ENCODE assay signal across 1 cellular context in genomic region chr15:70324001-70324974, GRCh38.
TF ChIP-seq lines count a peak whose summit lies in the region.

No MANE protein-coding gene starts in this region.

TF ChIP-seq in HEK293, 187 proteins besides CTCF, POLR2A, EP300 and RAD21 (continued from another document and continues in another):
- TF ChIP-seq ELK4 (IDR thresholded peaks at IDR 0.05; ENCODE audit: borderline replicate concordance, low read depth, low read length) = no peak
- peak; percentile 67 for TF ChIP-seq ZNF580 (tag by site-specific recombination; IDR thresholded peaks at IDR 0.05)
- TF ChIP-seq ZNF792 (tag by site-specific recombination; IDR thresholded peaks at IDR 0.05) = no peak
- TF ChIP-seq ZNF776 (tag by site-specific recombination; IDR thresholded peaks at IDR 0.05; ENCODE audit: borderline replicate concordance) = no peak
- no peak for TF ChIP-seq TRIM28 (IDR thresholded peaks at IDR 0.05; ENCODE audit: borderline replicate concordance, low read length)
- no peak for TF ChIP-seq EGR2 (tag by site-specific recombination; IDR thresholded peaks at IDR 0.05; ENCODE audit: low read depth)
- no peak for TF ChIP-seq ZNF292 (tag by site-specific recombination; IDR thresholded peaks at IDR 0.05; ENCODE audit: borderline replicate concordance, low read depth)
- no peak for TF ChIP-seq KLF9 (tag by site-specific recombination; IDR thresholded peaks at IDR 0.05; ENCODE audit: low read depth)
- no peak for TF ChIP-seq ZNF513 (tag by site-specific recombination; IDR thresholded peaks at IDR 0.05)
- no peak for TF ChIP-seq KLF16 (tag by site-specific recombination; IDR thresholded peaks at IDR 0.05)
- no peak for TF ChIP-seq PRDM1 (tag by site-specific recombination; IDR thresholded peaks at IDR 0.05)
- TF ChIP-seq ZNF623 (tag by site-specific recombination; IDR thresholded peaks at IDR 0.05) = no peak
- TF ChIP-seq ZNF121 (tag by site-specific recombination; IDR thresholded peaks at IDR 0.05) = no peak
- no peak for TF ChIP-seq ZNF791 (tag by site-specific recombination; IDR thresholded peaks at IDR 0.05)
- TF ChIP-seq ZNF18 (tag by site-specific recombination; IDR thresholded peaks at IDR 0.05) = peak; percentile 58; the same call in 1 of the 2 replicates
- peak; percentile 7 for TF ChIP-seq ZNF510 (tag by site-specific recombination; IDR thresholded peaks at IDR 0.05; ENCODE audit: insufficient replicate concordance)
- peak; percentile 88 for TF ChIP-seq BCL6B (tag by site-specific recombination; IDR thresholded peaks at IDR 0.05)
- peak; percentile 92 for TF ChIP-seq ZNF843 (tag by site-specific recombination; IDR thresholded peaks at IDR 0.05)
- TF ChIP-seq ZIC2 (tag by site-specific recombination; IDR thresholded peaks at IDR 0.05) = peak; percentile 52
- TF ChIP-seq YY1 (tag by site-specific recombination; IDR thresholded peaks at IDR 0.05) = no peak
- TF ChIP-seq ZNF350 (tag by site-specific recombination; IDR thresholded peaks at IDR 0.05) = no peak
- TF ChIP-seq PRDM6 (tag by site-specific recombination; IDR thresholded peaks at IDR 0.05) = peak; percentile 97
- no peak for TF ChIP-seq PATZ1 (tag by site-specific recombination; IDR thresholded peaks at IDR 0.05)
- peak; percentile 72 for TF ChIP-seq OSR2 (tag by site-specific recombination; IDR thresholded peaks at IDR 0.05)
- TF ChIP-seq ZNF76 (tag by site-specific recombination; IDR thresholded peaks at IDR 0.05; ENCODE audit: borderline replicate concordance, low read depth) = no peak
- TF ChIP-seq ZNF571 (tag by site-specific recombination; IDR thresholded peaks at IDR 0.05) = no peak
- no peak for TF ChIP-seq ZNF426 (tag by site-specific recombination; IDR thresholded peaks at IDR 0.05)
- TF ChIP-seq ZNF133 (tag by site-specific recombination; IDR thresholded peaks at IDR 0.05) = no peak
- peak; percentile 25; the same call in 1 of the 2 replicates for TF ChIP-seq ZNF391 (tag by site-specific recombination; IDR thresholded peaks at IDR 0.05; ENCODE audit: borderline replicate concordance, low read depth)
- peak; percentile 60; the same call in 1 of the 2 replicates for TF ChIP-seq TSHZ1 (tag by site-specific recombination; IDR thresholded peaks at IDR 0.05; ENCODE audit: borderline replicate concordance)
- no peak for TF ChIP-seq KLF1 (tag by site-specific recombination; IDR thresholded peaks at IDR 0.05)
- 0 out of 2 replicates have a peak, but pooled peaks have one; percentile 19 for TF ChIP-seq ZNF10 (tag by site-specific recombination; IDR thresholded peaks at IDR 0.05)
- no peak for TF ChIP-seq HOXC10 (CRISPR knock-in tag; IDR thresholded peaks at IDR 0.05)
- peak; percentile 66; the same call in 1 of the 2 replicates for TF ChIP-seq ZNF24 (tag by site-specific recombination; IDR thresholded peaks at IDR 0.05)
- TF ChIP-seq ZXDB (tag by site-specific recombination; IDR thresholded peaks at IDR 0.05) = peak; percentile 58
- TF ChIP-seq ZBTB8A (tag by site-specific recombination; IDR thresholded peaks at IDR 0.05) = peak; percentile 35; the same call in 1 of the 2 replicates
- TF ChIP-seq ZNF707 (tag by site-specific recombination; IDR thresholded peaks at IDR 0.05) = no peak
- TF ChIP-seq ZNF19 (tag by site-specific recombination; IDR thresholded peaks at IDR 0.05; ENCODE audit: low read depth) = no peak
- TF ChIP-seq ZSCAN30 (tag by site-specific recombination; IDR thresholded peaks at IDR 0.05) = peak; percentile 58
- TF ChIP-seq ZNF302 (tag by site-specific recombination; IDR thresholded peaks at IDR 0.05; ENCODE audit: low read depth) = no peak
- TF ChIP-seq SALL2 (tag by site-specific recombination; IDR thresholded peaks at IDR 0.05; ENCODE audit: borderline replicate concordance) = no peak
- no peak for TF ChIP-seq ZBTB10 (tag by site-specific recombination; IDR thresholded peaks at IDR 0.05)
- no peak for TF ChIP-seq ZNF747 (tag by site-specific recombination; IDR thresholded peaks at IDR 0.05)
- no peak for TF ChIP-seq ZNF785 (tag by site-specific recombination; IDR thresholded peaks at IDR 0.05)
- TF ChIP-seq INSM2 (tag by site-specific recombination; IDR thresholded peaks at IDR 0.05) = 0 out of 2 replicates have a peak, but pooled peaks have one; percentile 58
- TF ChIP-seq TCF7L2 (IDR thresholded peaks at IDR 0.05; ENCODE audit: borderline replicate concordance, low read depth, low read length) = peak; percentile 76; the same call in 1 of the 2 replicates
- no peak for TF ChIP-seq ZNF664 (tag by site-specific recombination; IDR thresholded peaks at IDR 0.05)
- TF ChIP-seq HOXD13 (CRISPR knock-in tag; IDR thresholded peaks at IDR 0.05; ENCODE audit: borderline replicate concordance) = peak; percentile 90
- TF ChIP-seq GFI1B (tag by site-specific recombination; IDR thresholded peaks at IDR 0.05) = peak; percentile 80
- no peak for TF ChIP-seq ZNF48 (tag by site-specific recombination; IDR thresholded peaks at IDR 0.05)
